Comparison of ENCODE assay signal across 28 cellular contexts in the genomic region with DNA sequence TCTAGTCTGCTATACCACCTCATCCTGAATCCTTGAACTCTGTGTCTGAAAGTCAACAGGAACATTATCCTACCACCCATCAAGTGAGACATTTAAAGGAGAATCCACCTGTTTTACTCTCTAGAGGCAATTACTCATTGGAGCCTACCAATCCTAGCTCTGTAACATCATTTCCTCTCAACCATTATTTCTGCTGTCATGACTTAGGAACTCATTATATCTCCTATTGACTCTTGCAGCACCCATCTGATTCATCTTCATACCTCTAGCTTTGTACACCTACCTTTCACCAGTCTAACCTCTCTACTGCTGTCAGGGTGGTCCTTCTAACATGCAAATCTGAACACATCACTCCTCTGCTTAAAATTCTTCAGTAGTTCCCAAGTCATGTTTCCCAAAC.
"Had no signal": no experiment of that assay in that cellular context is flagged by ENCODE, and none has a peak within 500 bp of the region (broad histone marks: within the 10 kb centered on the region; RNA-seq: fewer than 3 reads in every experiment).

No MANE protein-coding gene starts in this region.

- H3K27ac ChIP-seq: adrenal gland, body of pancreas, cardiac muscle cell, coronary artery, dorsolateral prefrontal cortex, esophagus squamous epithelium had no signal

- DNase-seq: activated CD4-positive, alpha-beta memory T cell treated with anti-CD3 and anti-CD28 coated beads for 36 hours; activated CD4-positive, alpha-beta T cell treated with anti-CD3 and anti-CD28 coated beads for 36 hours; activated CD4-positive, alpha-beta T cell treated with anti-CD3 and anti-CD28 coated beads, Interleukin-2, amount 10 ng/mL, durations not matched to agents 24 days and 14 days; activated CD4-positive, CD25-positive, alpha-beta regulatory T cell; activated CD4-positive, CD25-positive, alpha-beta regulatory T cell treated with anti-CD3 and anti-CD28 coated beads, Interleukin-2, amount 50 U/mL, for 72 hours; activated CD8-positive, alpha-beta memory T cell treated with anti-CD3 and anti-CD28 coated beads, Interleukin-2, amount 10 ng/mL, durations not matched to agents 7 days and 5 days; activated CD8-positive, alpha-beta memory T cell treated with anti-CD3 and anti-CD28 coated beads, Interleukin-2, amount 50 U/mL, for 4 hours; activated CD8-positive, alpha-beta T cell treated with anti-CD3 and anti-CD28 coated beads, Interleukin-2, amount 10 ng/mL, durations not matched to agents 7 days and 5 days; activated effector memory CD4-positive, alpha-beta T cell treated with anti-CD3 and anti-CD28 coated beads, Interleukin-2, amount 50 U/mL, for 16 hours; activated naive CD4-positive, alpha-beta T cell treated with anti-CD3 and anti-CD28 coated beads for 36 hours; activated naive CD8-positive, alpha-beta T cell treated with anti-CD3 and anti-CD28 coated beads for 36 hours; activated naive CD8-positive, alpha-beta T cell treated with anti-CD3 and anti-CD28 coated beads, Interleukin-2, amount 50 U/mL, for 24 hours; activated T-cell treated with anti-CD3 and anti-CD28 coated beads, Interleukin-2, amount 50 U/mL, for 1 hour; activated T-cell treated with anti-CD3 and anti-CD28 coated beads, Interleukin-2, amount 50 U/mL, for 48 hours; adrenal gland; amygdala; aorta; body of pancreas; central memory CD4-positive, alpha-beta T cell; dorsolateral prefrontal cortex; effector memory CD4-positive, alpha-beta T cell; endodermal cell; esophagus squamous epithelium; head of caudate nucleus; T-helper 2 cell had no signal

- FAIRE-seq: frontal cortex had no signal

- H3K27me3 ChIP-seq: adrenal gland, body of pancreas, cardiac muscle cell, dorsolateral prefrontal cortex, esophagus squamous epithelium had no signal

- H3K4me3 ChIP-seq: adrenal gland, body of pancreas, cardiac muscle cell, coronary artery, dorsolateral prefrontal cortex, esophagus squamous epithelium had no signal

- ATAC-seq: activated CD4-positive, alpha-beta T cell treated with anti-CD3 and anti-CD28 coated beads for 36 hours; activated CD8-positive, alpha-beta memory T cell treated with anti-CD3 and anti-CD28 coated beads, Interleukin-2, amount 10 ng/mL, durations not matched to agents 7 days and 5 days; activated CD8-positive, alpha-beta T cell treated with anti-CD3 and anti-CD28 coated beads, Interleukin-2, amount 10 ng/mL, durations not matched to agents 7 days and 5 days; activated naive CD8-positive, alpha-beta T cell treated with anti-CD3 and anti-CD28 coated beads, Interleukin-2, amount 50 U/mL, for 24 hours; body of pancreas had no signal

- H3K4me1 ChIP-seq: adrenal gland, body of pancreas, esophagus squamous epithelium had no signal

- H3K9me3 ChIP-seq: adrenal gland had no signal

- H3K36me3 ChIP-seq: adrenal gland, cardiac muscle cell, esophagus squamous epithelium had no signal
